ENCODE assay signal across 1 cellular context in genomic region chr11:69301033-69301490, GRCh38.
TF ChIP-seq lines count a peak whose summit lies in the region.

No MANE protein-coding gene starts in this region.

TF ChIP-seq in endothelial cell of umbilical vein, 7 proteins besides CTCF, POLR2A, EP300 and RAD21:
- TF ChIP-seq GATA2 (IDR thresholded peaks at IDR 0.05; ENCODE audit: insufficient read depth, insufficient read length, low read depth, low read length) (no peak), MAX (IDR thresholded peaks at IDR 0.05; ENCODE audit: insufficient read depth, insufficient read length) (no peak), POLR2AphosphoS5 (IDR thresholded peaks at IDR 0.05; ENCODE audit: insufficient read depth, low read depth, low read length) (no peak), JUN (IDR thresholded peaks at IDR 0.05; ENCODE audit: borderline replicate concordance, insufficient read depth, insufficient read length, low read depth) (no peak), MYC (IDR thresholded peaks at IDR 0.05; ENCODE audit: low read depth, low read length) (no peak), FOS (IDR thresholded peaks at IDR 0.05; ENCODE audit: borderline replicate concordance, insufficient read depth, low read length) (no peak), EZH2 (IDR thresholded peaks at IDR 0.05; ENCODE audit: borderline replicate concordance, low read depth, low read length, severe bottlenecking) (no peak)
